Comparison of ENCODE assay signal across 1 cellular context in the genomic region with DNA sequence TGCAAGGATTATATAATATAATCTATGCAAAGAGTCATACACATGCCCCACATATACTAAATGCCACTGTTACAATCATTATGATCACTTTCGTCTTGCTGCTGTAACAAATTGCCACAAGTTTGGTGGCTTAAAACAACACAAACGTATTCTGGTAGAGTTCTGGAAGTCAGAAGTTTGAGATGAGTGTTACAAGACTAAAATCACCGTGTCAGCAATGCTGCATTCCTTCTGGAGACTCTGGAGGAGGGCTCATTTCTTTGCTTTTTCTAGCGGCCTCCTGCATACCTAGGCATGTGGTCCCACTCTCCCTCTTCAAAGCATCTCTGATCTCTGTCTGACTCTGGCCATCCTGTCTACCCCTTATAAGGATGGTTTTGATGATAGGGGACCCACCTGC.
TF ChIP-seq lines count a peak whose summit lies in the region.

No MANE protein-coding gene starts in this region.

TF ChIP-seq in GM12878, 131 proteins besides CTCF, POLR2A, EP300 and RAD21:
- TF ChIP-seq, protein P1, sequence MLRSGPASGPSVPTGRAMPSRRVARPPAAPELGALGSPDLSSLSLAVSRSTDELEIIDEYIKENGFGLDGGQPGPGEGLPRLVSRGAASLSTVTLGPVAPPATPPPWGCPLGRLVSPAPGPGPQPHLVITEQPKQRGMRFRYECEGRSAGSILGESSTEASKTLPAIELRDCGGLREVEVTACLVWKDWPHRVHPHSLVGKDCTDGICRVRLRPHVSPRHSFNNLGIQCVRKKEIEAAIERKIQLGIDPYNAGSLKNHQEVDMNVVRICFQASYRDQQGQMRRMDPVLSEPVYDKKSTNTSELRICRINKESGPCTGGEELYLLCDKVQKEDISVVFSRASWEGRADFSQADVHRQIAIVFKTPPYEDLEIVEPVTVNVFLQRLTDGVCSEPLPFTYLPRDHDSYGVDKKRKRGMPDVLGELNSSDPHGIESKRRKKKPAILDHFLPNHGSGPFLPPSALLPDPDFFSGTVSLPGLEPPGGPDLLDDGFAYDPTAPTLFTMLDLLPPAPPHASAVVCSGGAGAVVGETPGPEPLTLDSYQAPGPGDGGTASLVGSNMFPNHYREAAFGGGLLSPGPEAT (IDR thresholded peaks at IDR 0.05; ENCODE audit: low read depth): no peak
- no peak for TF ChIP-seq RAD51 (IDR thresholded peaks at IDR 0.05)
- TF ChIP-seq PML (IDR thresholded peaks at IDR 0.05; ENCODE audit: low read length): no peak
- no peak for TF ChIP-seq MEF2B (IDR thresholded peaks at IDR 0.05; ENCODE audit: partially characterized antibody, poor library complexity, severe bottlenecking)
- no peak for TF ChIP-seq HDAC2 (IDR thresholded peaks at IDR 0.05)
- TF ChIP-seq CHD2 (IDR thresholded peaks at IDR 0.05; ENCODE audit: borderline replicate concordance, low read depth, low read length): no peak
- TF ChIP-seq SREBF2 (IDR thresholded peaks at IDR 0.05; ENCODE audit: low read length): no peak
- TF ChIP-seq PAX5 (IDR thresholded peaks at IDR 0.05; ENCODE audit: borderline replicate concordance, low read depth, low read length): no peak
- TF ChIP-seq RUNX3 (IDR thresholded peaks at IDR 0.05; ENCODE audit: low read length): no peak
- no peak for TF ChIP-seq ATF7 (IDR thresholded peaks at IDR 0.05; ENCODE audit: low read depth)
- no peak for TF ChIP-seq NKRF (conservative IDR thresholded peaks at IDR 0.05)
